Comparison of ENCODE assay signal across 33 cellular contexts in genomic region chr22:25806579-25806978, GRCh38.
"Had no signal": no experiment of that assay in that cellular context is flagged by ENCODE, and none has a peak within 500 bp of the region (broad histone marks: within the 10 kb centered on the region; RNA-seq: fewer than 3 reads in every experiment).

No MANE protein-coding gene starts in this region.

- H3K9me3 Mint-ChIP-seq: activated CD4-positive, alpha-beta T cell treated with anti-CD3 and anti-CD28 coated beads, Interleukin-2, amount 10 ng/mL, durations not matched to agents 24 days and 14 days; activated CD8-positive, alpha-beta T cell treated with anti-CD3 and anti-CD28 coated beads for 36 hours; activated naive CD4-positive, alpha-beta T cell treated with anti-CD3 and anti-CD28 coated beads for 36 hours; activated naive CD4-positive, alpha-beta T cell treated with anti-CD3 and anti-CD28 coated beads, Interleukin-2, amount 50 U/mL, for 72 hours; activated naive CD8-positive, alpha-beta T cell treated with anti-CD3 and anti-CD28 coated beads for 36 hours; activated T-cell treated with anti-CD3 and anti-CD28 coated beads, Interleukin-2, amount 50 U/mL, for 4 hours; activated T-cell treated with anti-CD3 and anti-CD28 coated beads, Interleukin-2, amount 50 U/mL, for 72 hours; activated T-helper 1 cell treated with anti-CD3 and anti-CD28 coated beads, Interleukin-12 subunit alpha, Interleukin-12 subunit beta, Interleukin-2, Interleukin-4 antibody, amounts not matched to agents 30 ng/mL and 10 ng/mL and 1 ng/mL, durations not matched to agents 14 hours and 24 hours and 36 hours; central memory CD8-positive, alpha-beta T cell; T-helper 1 cell treated with Interleukin-12 subunit alpha and Interleukin-12 subunit beta and Interleukin-4 antibody, amounts not matched to agents 30 μg/mL and 1 μg/mL, for 36 hours had no signal

- H3K4me1 Mint-ChIP-seq: activated B cell treated with CpG ODN at 0.5 μM for 24 hours; activated CD4-positive, alpha-beta T cell treated with anti-CD3 and anti-CD28 coated beads, Interleukin-2, amount 10 ng/mL, durations not matched to agents 24 days and 14 days; activated naive CD8-positive, alpha-beta T cell treated with anti-CD3 and anti-CD28 coated beads for 36 hours; activated T-helper 17 cell treated with anti-CD3 and anti-CD28 coated beads, Interleukin-2, amount 50 U/mL, for 72 hours; central memory CD8-positive, alpha-beta T cell had no signal

- H3K36me3 Mint-ChIP-seq: activated CD4-positive, alpha-beta memory T cell treated with anti-CD3 and anti-CD28 coated beads for 36 hours; activated naive CD4-positive, alpha-beta T cell treated with anti-CD3 and anti-CD28 coated beads, Interleukin-2, amount 50 U/mL, for 72 hours; activated naive CD8-positive, alpha-beta T cell treated with anti-CD3 and anti-CD28 coated beads for 36 hours had no signal

- H3K27me3 Mint-ChIP-seq: activated CD4-positive, alpha-beta T cell treated with anti-CD3 and anti-CD28 coated beads, Interleukin-2, amount 10 ng/mL, durations not matched to agents 24 days and 14 days; activated naive CD8-positive, alpha-beta T cell treated with anti-CD3 and anti-CD28 coated beads for 36 hours had no signal

- ATAC-seq: activated CD8-positive, alpha-beta T cell treated with anti-CD3 and anti-CD28 coated beads for 36 hours; activated naive CD4-positive, alpha-beta T cell treated with anti-CD3 and anti-CD28 coated beads, Interleukin-2, amount 50 U/mL, for 72 hours; activated T-cell treated with anti-CD3 and anti-CD28 coated beads, Interleukin-2, amount 50 U/mL, for 4 hours; activated T-cell treated with anti-CD3 and anti-CD28 coated beads, Interleukin-2, amount 50 U/mL, for 72 hours; activated T-helper 17 cell treated with anti-CD3 and anti-CD28 coated beads, Interleukin-2, amount 50 U/mL, for 72 hours; body of pancreas had no signal

- H3K27ac Mint-ChIP-seq: activated B cell treated with CpG ODN at 0.5 μM for 24 hours; activated CD4-positive, alpha-beta memory T cell treated with anti-CD3 and anti-CD28 coated beads for 36 hours; activated CD4-positive, alpha-beta T cell treated with anti-CD3 and anti-CD28 coated beads, Interleukin-2, amount 10 ng/mL, durations not matched to agents 24 days and 14 days; activated CD8-positive, alpha-beta T cell treated with anti-CD3 and anti-CD28 coated beads for 36 hours; activated naive CD4-positive, alpha-beta T cell treated with anti-CD3 and anti-CD28 coated beads for 36 hours; activated naive CD4-positive, alpha-beta T cell treated with anti-CD3 and anti-CD28 coated beads, Interleukin-2, amount 50 U/mL, for 72 hours; activated naive CD8-positive, alpha-beta T cell treated with anti-CD3 and anti-CD28 coated beads for 36 hours; activated T-cell treated with anti-CD3 and anti-CD28 coated beads, Interleukin-2, amount 50 U/mL, for 72 hours; activated T-helper 1 cell treated with anti-CD3 and anti-CD28 coated beads, Interleukin-12 subunit alpha, Interleukin-12 subunit beta, Interleukin-2, Interleukin-4 antibody, amounts not matched to agents 30 ng/mL and 10 ng/mL and 1 ng/mL, durations not matched to agents 14 hours and 24 hours and 36 hours; activated T-helper 17 cell treated with anti-CD3 and anti-CD28 coated beads, Interleukin-2, amount 50 U/mL, for 72 hours; T-helper 1 cell treated with Interleukin-12 subunit alpha and Interleukin-12 subunit beta and Interleukin-4 antibody, amounts not matched to agents 30 μg/mL and 1 μg/mL, for 36 hours had no signal

- H3K4me3 Mint-ChIP-seq: activated B cell treated with CpG ODN at 0.5 μM for 24 hours; activated CD4-positive, alpha-beta memory T cell treated with anti-CD3 and anti-CD28 coated beads for 36 hours; activated CD4-positive, alpha-beta T cell treated with anti-CD3 and anti-CD28 coated beads, Interleukin-2, amount 10 ng/mL, durations not matched to agents 24 days and 14 days; activated CD8-positive, alpha-beta T cell treated with anti-CD3 and anti-CD28 coated beads for 36 hours; activated naive CD4-positive, alpha-beta T cell treated with anti-CD3 and anti-CD28 coated beads for 36 hours; activated naive CD8-positive, alpha-beta T cell treated with anti-CD3 and anti-CD28 coated beads for 36 hours; activated T-cell treated with anti-CD3 and anti-CD28 coated beads, Interleukin-2, amount 50 U/mL, for 4 hours; activated T-cell treated with anti-CD3 and anti-CD28 coated beads, Interleukin-2, amount 50 U/mL, for 72 hours; activated T-helper 1 cell treated with anti-CD3 and anti-CD28 coated beads, Interleukin-12 subunit alpha, Interleukin-12 subunit beta, Interleukin-2, Interleukin-4 antibody, amounts not matched to agents 30 ng/mL and 10 ng/mL and 1 ng/mL, durations not matched to agents 14 hours and 24 hours and 36 hours; activated T-helper 17 cell treated with anti-CD3 and anti-CD28 coated beads, Interleukin-2, amount 50 U/mL, for 72 hours; central memory CD8-positive, alpha-beta T cell; T-helper 1 cell treated with Interleukin-12 subunit alpha and Interleukin-12 subunit beta and Interleukin-4 antibody, amounts not matched to agents 30 μg/mL and 1 μg/mL, for 36 hours had no signal

- DNase-seq: activated B cell treated with CpG ODN at 0.5 μM for 24 hours; activated CD4-positive, alpha-beta memory T cell treated with anti-CD3 and anti-CD28 coated beads for 36 hours; activated CD4-positive, alpha-beta T cell treated with anti-CD3 and anti-CD28 coated beads for 4 hours; activated CD4-positive, alpha-beta T cell treated with anti-CD3 and anti-CD28 coated beads, Interleukin-2, amount 10 ng/mL, durations not matched to agents 24 days and 14 days; activated CD4-positive, alpha-beta T cell treated with anti-CD3 and anti-CD28 coated beads, Interleukin-2, amount 50 U/mL, for 1 hour; activated CD4-positive, alpha-beta T cell treated with anti-CD3 and anti-CD28 coated beads, Interleukin-2, amount 50 U/mL, for 4 hours; activated CD4-positive, CD25-positive, alpha-beta regulatory T cell treated with anti-CD3 and anti-CD28 coated beads, Interleukin-2, amount 50 U/mL, for 72 hours; activated CD8-positive, alpha-beta memory T cell treated with anti-CD3 and anti-CD28 coated beads, Interleukin-2, amount 50 U/mL, for 4 hours; activated CD8-positive, alpha-beta T cell treated with anti-CD3 and anti-CD28 coated beads for 36 hours; activated effector memory CD4-positive, alpha-beta T cell treated with anti-CD3 and anti-CD28 coated beads, Interleukin-2, amount 50 U/mL, for 16 hours; activated gamma-delta T cell treated with Interleukin-2 at 50 U/mL for 16 hours; activated naive CD4-positive, alpha-beta T cell; activated naive CD4-positive, alpha-beta T cell treated with anti-CD3 and anti-CD28 coated beads for 36 hours; activated naive CD4-positive, alpha-beta T cell treated with anti-CD3 and anti-CD28 coated beads, Interleukin-2, amount 50 U/mL, for 16 hours; activated naive CD8-positive, alpha-beta T cell treated with anti-CD3 and anti-CD28 coated beads for 36 hours; activated T-cell treated with anti-CD3 and anti-CD28 coated beads for 4 hours; activated T-cell treated with anti-CD3 and anti-CD28 coated beads, Interleukin-2, amount 50 U/mL, for 1 hour; activated T-cell treated with anti-CD3 and anti-CD28 coated beads, Interleukin-2, amount 50 U/mL, for 4 hours; activated T-cell treated with anti-CD3 and anti-CD28 coated beads, Interleukin-2, amount 50 U/mL, for 72 hours; adrenal gland; amniotic stem cell; aorta; body of pancreas; brain microvascular endothelial cell; caudate nucleus; cerebellar nuclear complex; T-helper 1 cell; T-helper 9 cell had no signal
